14 cellular contexts compared by ENCODE assay signal in the genomic region with DNA sequence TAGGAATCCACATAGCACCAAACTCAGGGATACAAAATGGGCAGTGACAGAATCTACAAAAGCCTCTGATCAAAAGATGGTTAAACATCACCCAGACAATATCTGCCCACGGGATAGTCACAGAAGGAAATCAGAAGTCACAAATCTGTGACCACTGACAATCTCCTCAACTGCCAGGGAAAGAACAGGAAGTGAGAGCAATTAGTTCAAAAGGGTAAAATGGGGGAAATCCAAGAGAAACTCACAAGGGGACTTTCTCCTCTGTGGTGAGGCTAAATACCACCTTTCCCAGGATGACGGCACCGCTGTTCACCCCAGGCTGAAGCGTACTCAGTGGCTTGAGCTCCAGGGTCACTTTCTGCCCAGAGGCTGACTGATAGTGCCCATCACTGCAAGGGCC. TPM values are rescaled to one million over a fixed set of nuclear protein-coding genes. Genes with fewer than 3 reads are reported as not detected.
A peak's percentile ranks its signal among the peaks of the same experiment; 100 is the strongest.
DNase-seq lines count a peak whose midpoint lies in the region; ATAC-seq, FAIRE-seq and TF ChIP-seq lines count a peak whose summit lies in the region.
"Had no signal": no experiment of that assay in that cellular context is flagged by ENCODE, and none has a peak within 500 bp of the region (broad histone marks: within the 10 kb centered on the region; RNA-seq: fewer than 3 reads in every experiment).

No MANE protein-coding gene starts in this region.

- H3K4me3 ChIP-seq in GM12878 (no peak overlapping the region), mucosa of descending colon (no peak overlapping the region), ovary (no peak overlapping the region)

- DNase-seq in GM12878 (ENCODE audit: low read depth, low spot score) (peak; percentile 60), activated gamma-delta T cell treated with Interleukin-2 at 50 U/mL for 16 hours (no peak), mucosa of descending colon (no peak), NCI-H1092 (lab: John Stamatoyannopoulos, UW) (no peak), ovary (no peak)
- DNase-seq: activated CD8-positive, alpha-beta memory T cell treated with anti-CD3 and anti-CD28 coated beads, Interleukin-2, amount 10 ng/mL, durations not matched to agents 7 days and 5 days; HFFc6; NCI-H146; stimulated activated CD4-positive, alpha-beta T cell treated with anti-CD3 and anti-CD28 coated beads, Interleukin-15, amount 100 ng/mL, for 24 hours had no signal

- BruUV-seq in GM12878 (replicated peaks; lab: Mats Ljungman, UMichigan): no TSS peak

- SMC1A ChIA-PET in GM12878 (lab: Charles Lee; ENCODE audit: uncharacterized antibody, unreplicated experiment): interaction anchor here (0.7 to 1.6 kb wide), 3 partner anchors 33 to 121 kb away, joined by 3 to 4 read pairs (median 4); no protein-coding TSS in a partner anchor

- RAD21 ChIA-PET in GM12878 (lab: Charles Lee; ENCODE audit: unreplicated experiment): interaction anchor here (0.9 to 1.3 kb wide), 4 partner anchors 32 to 315 kb away, joined by 3 to 4 read pairs (median 3); a partner anchor contains a TSS

- peaks cover 11% of the 10 kb centered on the region for H3K4me1 ChIP-seq in GM12878 (ENCODE audit: control insufficient read depth, insufficient read depth, low read length)
- no peaks in the 10 kb centered on the region for H3K4me1 ChIP-seq in mucosa of descending colon (ENCODE audit: low read depth)
- no peaks in the 10 kb centered on the region for H3K4me1 ChIP-seq in ovary (ENCODE audit: insufficient read depth)

- TF ChIP-seq RAD21 in GM12878 (IDR thresholded peaks at IDR 0.05; ENCODE audit: insufficient read depth, low read depth, low read length): no peak

- TF ChIP-seq POLR2A in GM12878 (IDR thresholded peaks at IDR 0.05; ENCODE audit: low read depth, low read length) (no peak), ovary (IDR thresholded peaks at IDR 0.05) (no peak)

- H3K9ac ChIP-seq in GM12878 (ENCODE audit: control insufficient read depth, insufficient read depth, low read length): no peak overlapping the region

- peak; percentile 55 to 88; a peak in 3 of 4 replicates for TF ChIP-seq EP300 in GM12878 (IDR thresholded peaks at IDR 0.05; ENCODE audit: borderline replicate concordance in 1 of 2, control insufficient read depth in 1 of 2, low read depth in 2 of 2, low read length in 2 of 2)
- no peak for TF ChIP-seq EP300 in ovary (IDR thresholded peaks at IDR 0.05)

- peaks cover 2 to 21% of the 10 kb centered on the region in 2 experiments for H3K36me3 ChIP-seq in GM12878 (ENCODE audit: control insufficient read depth in 2 of 2, insufficient read depth in 2 of 2, low read length in 1 of 2)
- peaks cover 7% of the 10 kb centered on the region for H3K36me3 ChIP-seq in mucosa of descending colon (ENCODE audit: low read depth)
- H3K36me3 ChIP-seq in ovary: no peaks in the 10 kb centered on the region

- H3K79me2 ChIP-seq in GM12878 (ENCODE audit: control insufficient read depth, insufficient read depth, low read length): no peaks in the 10 kb centered on the region

- POLR2A ChIA-PET in GM12878 (lab: Charles Lee): interaction anchor here (1.1 to 1.2 kb wide), 2 partner anchors 39 to 48 kb away, joined by 3 to 4 read pairs; a partner anchor contains a TSS

- ATAC-seq in GM18520 (IDR thresholded peaks at IDR 0.05; ENCODE audit: unreplicated experiment) (peak; percentile 77), GM21529 (IDR thresholded peaks at IDR 0.05; ENCODE audit: unreplicated experiment) (peak; percentile 80), HG03159 (IDR thresholded peaks at IDR 0.05; ENCODE audit: unreplicated experiment) (peak; percentile 77), GM12878 (peak; percentile 99), mucosa of descending colon (no peak)
- ATAC-seq: activated CD8-positive, alpha-beta memory T cell treated with anti-CD3 and anti-CD28 coated beads, Interleukin-2, amount 10 ng/mL, durations not matched to agents 7 days and 5 days had no signal

- 4% methylated on average over 4 of the region's 4 CpGs for WGBS in GM12878 (ENCODE audit: insufficient coverage, insufficient replicate concordance, low lambda C conversion rate, missing lambda C conversion rate)
- whole genome bisulfite sequencing in ovary, 3 donors: 87 to 92% (median 91%) methylated on average over 4 of the region's 4 CpGs

- peak; percentile 88 for FAIRE-seq in GM12878 (lab: Jason Lieb, UNC)

- CTCF ChIA-PET in GM12878 (lab: Yijun Ruan, JAX): interaction anchor here (1.2 to 3.6 kb wide), 2 partner anchors 11 to 314 kb away, joined by 3 to 12 read pairs; a partner anchor contains a TSS

- no peak overlapping the region for H3K4me2 ChIP-seq in GM12878 (ENCODE audit: control insufficient read depth, insufficient read depth)

- no peak overlapping the region for H2AFZ ChIP-seq in GM12878 (ENCODE audit: control insufficient read depth, low read depth, low read length)

- intact Hi-C loops in GM12878 (cut with micrococcal nuclease; ENCODE audit: unreplicated experiment): no loop called here
- intact Hi-C loops in mucosa of descending colon (cut with DNase I, micrococcal nuclease): no loop called here
- intact Hi-C loops in ovary (cut with DNase I): no loop called here

- H4K20me1 ChIP-seq in GM12878 (ENCODE audit: control insufficient read depth, insufficient read depth): no peaks in the 10 kb centered on the region

- H3K27me3 ChIP-seq in GM12878 (replicated peaks in 1 of 2; ENCODE audit: control insufficient read depth in 2 of 2, insufficient read depth in 2 of 2, low read length in 1 of 2) (no peaks in the 10 kb centered on the region), ovary (no peaks in the 10 kb centered on the region)

- H3K9me3 ChIP-seq in GM12878 (replicated peaks; ENCODE audit: control insufficient read depth, insufficient read depth, low read length) (no peaks in the 10 kb centered on the region), mucosa of descending colon (no peaks in the 10 kb centered on the region), ovary (no peaks in the 10 kb centered on the region)

- TF ChIP-seq CTCF in GM12878 (IDR thresholded peaks at IDR 0.05 in 2 of 3, conservative IDR thresholded peaks at IDR 0.05 in 1 of 3; ENCODE audit: control insufficient read depth in 2 of 3, extremely low read depth in 1 of 3, insufficient read depth in 1 of 3, low read depth in 3 of 3, low read length in 3 of 3): no peak
- TF ChIP-seq CTCF in mucosa of descending colon (IDR thresholded peaks at IDR 0.05): no peak
- TF ChIP-seq CTCF in ovary (IDR thresholded peaks at IDR 0.05): no peak

- H3K27ac ChIP-seq in GM12878 (ENCODE audit: control insufficient read depth, insufficient read depth): no peak overlapping the region
- H3K27ac ChIP-seq in ovary: no peak overlapping the region

- in situ Hi-C loops in GM12878 (cut with MboI): no loop called here

RNA-seq across cellular contexts. Expression of a gene that starts 10.7 kb away (rescaled TPM):
- 41.2 and 48.1 TPM in 2 replicates for total RNA-seq in GM12878 (2013; cell fraction: nucleolus; rRNA removed)
- total RNA-seq in GM12878 (2014; rRNA removed): 11.4 and 11.8 TPM in 2 replicates
- total RNA-seq in GM12878 (2014; rRNA removed; fragmentation: Illumina TruSeq; extraction: Trizol): 15.3 and 15.7 TPM in 2 replicates
- 15.9 and 16.6 TPM in 2 replicates for total RNA-seq in GM12878 (2021)
- 3.9 TPM for polyA plus RNA-seq in GM12878 (2011; ENCODE audit: low read depth)
- 21.6 and 22.5 TPM in 2 replicates for polyA plus RNA-seq in GM12878 (2011; rRNA removed)
- polyA plus RNA-seq in GM12878 (2011; cell fraction: cytosol; rRNA removed): 10.0 and 12.3 TPM in 2 replicates
- polyA plus RNA-seq in GM12878 (2011; cell fraction: nucleus; rRNA removed): 14.1 and 15.1 TPM in 2 replicates
- 5.0 and 10.2 TPM in 2 replicates for polyA plus RNA-seq in GM12878 (2012)
- 7.3 and 9.7 TPM in 2 replicates for polyA plus RNA-seq in GM12878 (2014; fragmentation: Illumina TruSeq; extraction: Trizol)
- 1 to 10 TPM; 6.9 to 7.6 TPM for polyA plus RNA-seq in GM12878 (2014; fragmentation: Nextera tagmentation; extraction: Ambion mirVana)
- polyA plus RNA-seq in GM12878 (2014; rRNA removed): 7.6 and 8.0 TPM in 2 replicates
- polyA plus RNA-seq in GM12878 (2016; fragmentation: Nextera tagmentation; extraction: Ambion mirVana): 10 to 100 TPM; 20.9 to 21.3 TPM
- 23.3 and 24.0 TPM in 2 replicates for polyA minus RNA-seq in GM12878 (2011; rRNA and poly(A)+ RNA removed)
- polyA minus RNA-seq in GM12878 (2011; cell fraction: cytosol; rRNA and poly(A)+ RNA removed): 6.1 and 8.8 TPM in 2 replicates
- 17.2 and 23.4 TPM in 2 replicates for polyA minus RNA-seq in GM12878 (2011; cell fraction: nucleus; rRNA and poly(A)+ RNA removed)
- total RNA-seq in mucosa of descending colon: 10 to 100 TPM; 11.8 to 17.0 (median 13.2) TPM
- total RNA-seq in ovary: 10 to 100 TPM in 6 of 7 donors, 1 to 10 TPM in 1; 9.4 to 22.0 (median 17.1) TPM
- polyA plus RNA-seq in ovary: 10 to 100 TPM in 1 of 2 donors, 1 to 10 TPM in 1; 7.9 to 14.2 TPM

RNA-seq across cellular contexts. Expression of a gene that starts 38.0 kb away (rescaled TPM):
- total RNA-seq in GM12878 (2013; cell fraction: nucleolus; rRNA removed): 106 and 111 TPM in 2 replicates
- total RNA-seq in GM12878 (2014; rRNA removed) (92.4 and 122 TPM in 2 replicates), GM12878 (2014; rRNA removed; fragmentation: Illumina TruSeq; extraction: Trizol) (99.7 and 102 TPM in 2 replicates), GM12878 (2021) (60.3 and 61.0 TPM in 2 replicates), mucosa of descending colon (10 to 100 TPM; 27.6 to 36.0 (median 28.0) TPM), ovary (100 to 1,000 TPM in 2 of 7 donors, 10 to 100 TPM in 5; 57.1 to 140 (median 85.6) TPM)
- polyA plus RNA-seq in GM12878 (2011; ENCODE audit: low read depth): 87.9 TPM
- polyA plus RNA-seq in GM12878 (2011; rRNA removed) (165 and 188 TPM in 2 replicates), GM12878 (2014; fragmentation: Illumina TruSeq; extraction: Trizol) (109 and 144 TPM in 2 replicates), GM12878 (2014; fragmentation: Nextera tagmentation; extraction: Ambion mirVana) (10 to 100 TPM; 69.2 to 80.6 TPM), GM12878 (2014; rRNA removed) (85.1 and 98.2 TPM in 2 replicates), GM12878 (2016; fragmentation: Nextera tagmentation; extraction: Ambion mirVana) (10 to 100 TPM; 20.4 to 23.0 TPM), ovary (100 to 1,000 TPM; 104 to 150 TPM)
- polyA plus RNA-seq in GM12878 (2011; cell fraction: cytosol; rRNA removed): 96.7 and 123 TPM in 2 replicates
- 52.4 and 52.7 TPM in 2 replicates for polyA plus RNA-seq in GM12878 (2011; cell fraction: nucleus; rRNA removed)
- polyA plus RNA-seq in GM12878 (2012): 63.3 and 99.5 TPM in 2 replicates
- 119 TPM in 2 replicates for polyA minus RNA-seq in GM12878 (2011; rRNA and poly(A)+ RNA removed)
- 20.8 and 28.8 TPM in 2 replicates for polyA minus RNA-seq in GM12878 (2011; cell fraction: cytosol; rRNA and poly(A)+ RNA removed)
- 40.9 and 73.9 TPM in 2 replicates for polyA minus RNA-seq in GM12878 (2011; cell fraction: nucleus; rRNA and poly(A)+ RNA removed)

RNA-seq across cellular contexts. Expression of a gene that starts 48.4 kb away (rescaled TPM):
- total RNA-seq in GM12878 (2013; cell fraction: nucleolus; rRNA removed): 34.2 and 47.2 TPM in 2 replicates
- total RNA-seq in GM12878 (2014; rRNA removed) (26.7 and 33.5 TPM in 2 replicates), GM12878 (2014; rRNA removed; fragmentation: Illumina TruSeq; extraction: Trizol) (35.3 and 39.4 TPM in 2 replicates), GM12878 (2021) (36.8 and 39.2 TPM in 2 replicates), mucosa of descending colon (10 to 100 TPM in 2 of 3 donors, 1 to 10 TPM in 1; 9.3 to 20.1 (median 14.8) TPM), ovary (10 to 100 TPM in 5 of 7 donors, 1 to 10 TPM in 2; 7.1 to 25.6 (median 22.8) TPM)
- 31.6 TPM for polyA plus RNA-seq in GM12878 (2011; ENCODE audit: low read depth)
- polyA plus RNA-seq in GM12878 (2011; rRNA removed) (45.3 and 68.0 TPM in 2 replicates), GM12878 (2014; fragmentation: Illumina TruSeq; extraction: Trizol) (60.8 and 72.6 TPM in 2 replicates), GM12878 (2014; fragmentation: Nextera tagmentation; extraction: Ambion mirVana) (10 to 100 TPM; 30.4 to 38.0 TPM), GM12878 (2014; rRNA removed) (37.1 and 46.9 TPM in 2 replicates), GM12878 (2016; fragmentation: Nextera tagmentation; extraction: Ambion mirVana) (10 to 100 TPM; 72.2 to 75.4 TPM), ovary (10 to 100 TPM; 16.5 to 38.7 TPM)
- 31.1 and 34.1 TPM in 2 replicates for polyA plus RNA-seq in GM12878 (2011; cell fraction: cytosol; rRNA removed)
- polyA plus RNA-seq in GM12878 (2011; cell fraction: nucleus; rRNA removed): 78.4 and 83.9 TPM in 2 replicates
- 30.3 and 35.5 TPM in 2 replicates for polyA plus RNA-seq in GM12878 (2012)
- polyA minus RNA-seq in GM12878 (2011; rRNA and poly(A)+ RNA removed): 20.6 and 21.9 TPM in 2 replicates
- polyA minus RNA-seq in GM12878 (2011; cell fraction: cytosol; rRNA and poly(A)+ RNA removed): 9.4 and 15.9 TPM in 2 replicates
- polyA minus RNA-seq in GM12878 (2011; cell fraction: nucleus; rRNA and poly(A)+ RNA removed): 15.0 and 19.6 TPM in 2 replicates

RNA-seq across cellular contexts. Expression of a gene that starts 56.0 kb away (rescaled TPM):
- total RNA-seq in GM12878 (2013; cell fraction: nucleolus; rRNA removed): not detected in 2 replicates
- not detected in 2 replicates for total RNA-seq in GM12878 (2014; rRNA removed)
- not detected in 2 replicates for total RNA-seq in GM12878 (2014; rRNA removed; fragmentation: Illumina TruSeq; extraction: Trizol)
- total RNA-seq in GM12878 (2021): not detected in 2 replicates
- polyA plus RNA-seq in GM12878 (2011; ENCODE audit: low read depth): not detected
- polyA plus RNA-seq in GM12878 (2011; rRNA removed): not detected in 2 replicates
- not detected in 2 replicates for polyA plus RNA-seq in GM12878 (2011; cell fraction: cytosol; rRNA removed)
- not detected in 2 replicates for polyA plus RNA-seq in GM12878 (2011; cell fraction: nucleus; rRNA removed)
- polyA plus RNA-seq in GM12878 (2012): not detected in 2 replicates
- polyA plus RNA-seq in GM12878 (2014; fragmentation: Illumina TruSeq; extraction: Trizol): not detected in 2 replicates
- not detected for polyA plus RNA-seq in GM12878 (2014; fragmentation: Nextera tagmentation; extraction: Ambion mirVana)
- polyA plus RNA-seq in GM12878 (2014; rRNA removed): not detected in 2 replicates
- polyA plus RNA-seq in GM12878 (2016; fragmentation: Nextera tagmentation; extraction: Ambion mirVana): not detected
- polyA minus RNA-seq in GM12878 (2011; rRNA and poly(A)+ RNA removed): not detected in 2 replicates
- not detected in 2 replicates for polyA minus RNA-seq in GM12878 (2011; cell fraction: cytosol; rRNA and poly(A)+ RNA removed)
- not detected in 2 replicates for polyA minus RNA-seq in GM12878 (2011; cell fraction: nucleus; rRNA and poly(A)+ RNA removed)
- not detected for total RNA-seq in mucosa of descending colon
- total RNA-seq in ovary: not detected
- not detected for polyA plus RNA-seq in ovary
- total RNA-seq: activated CD8-positive, alpha-beta memory T cell treated with anti-CD3 and anti-CD28 coated beads, Interleukin-2, amount 10 ng/mL, durations not matched to agents 7 days and 5 days; glomerular endothelial cell; HFFc6; subcutaneous adipose tissue had no signal
